Comparison of ENCODE assay signal across 20 cellular contexts in genomic region chr13:35891486-35891885, GRCh38.
"Had no signal": no experiment of that assay in that cellular context is flagged by ENCODE, and none has a peak within 500 bp of the region (broad histone marks: within the 10 kb centered on the region; RNA-seq: fewer than 3 reads in every experiment).

No MANE protein-coding gene starts in this region.

- H3K79me2 ChIP-seq: hepatocyte had no signal

- H3K4me2 ChIP-seq: hepatocyte had no signal

- DNase-seq: activated CD4-positive, alpha-beta T cell treated with anti-CD3 and anti-CD28 coated beads, Interleukin-2, amount 10 ng/mL, durations not matched to agents 7 days and 5 days; activated CD8-positive, alpha-beta memory T cell treated with anti-CD3 and anti-CD28 coated beads, Interleukin-2, amount 50 U/mL, for 48 hours; activated gamma-delta T cell; activated naive CD8-positive, alpha-beta T cell treated with anti-CD3 and anti-CD28 coated beads for 36 hours; activated T-cell treated with anti-CD3 and anti-CD28 coated beads, Interleukin-2, amount 50 U/mL, for 72 hours; amygdala; dermis blood vessel endothelial cell; endodermal cell; erythroblast; islet precursor cell; mucosa of descending colon; naive thymus-derived CD4-positive, alpha-beta T cell; stimulated activated CD4-positive, alpha-beta T cell treated with anti-CD3 and anti-CD28 coated beads, Interleukin-4, amount 100 ng/mL, for 4 hours; stimulated activated CD8-positive, alpha-beta memory T cell treated with anti-CD3 and anti-CD28 coated beads, Interleukin-4, amount 100 ng/mL, for 48 hours; stimulated activated naive CD4-positive, alpha-beta T cell treated with Interleukin-2 at 50 U/mL for 16 hours had no signal

- H3K36me3 ChIP-seq: neutrophil, suprapubic skin had no signal

- H3K9me3 ChIP-seq: mucosa of descending colon, neutrophil, suprapubic skin had no signal

- H3K27ac ChIP-seq: hepatocyte, neutrophil, suprapubic skin had no signal

- ATAC-seq: activated T-cell treated with anti-CD3 and anti-CD28 coated beads, Interleukin-2, amount 50 U/mL, for 72 hours; left lobe of liver; mucosa of descending colon; naive thymus-derived CD4-positive, alpha-beta T cell; WTC11 had no signal

- H3K4me1 ChIP-seq: suprapubic skin had no signal

- H2AFZ ChIP-seq: hepatocyte had no signal

- H3K27me3 ChIP-seq: hepatocyte, neutrophil, suprapubic skin had no signal

- H3K4me3 ChIP-seq: hepatocyte, mucosa of descending colon, suprapubic skin had no signal
